In the genomic region with DNA sequence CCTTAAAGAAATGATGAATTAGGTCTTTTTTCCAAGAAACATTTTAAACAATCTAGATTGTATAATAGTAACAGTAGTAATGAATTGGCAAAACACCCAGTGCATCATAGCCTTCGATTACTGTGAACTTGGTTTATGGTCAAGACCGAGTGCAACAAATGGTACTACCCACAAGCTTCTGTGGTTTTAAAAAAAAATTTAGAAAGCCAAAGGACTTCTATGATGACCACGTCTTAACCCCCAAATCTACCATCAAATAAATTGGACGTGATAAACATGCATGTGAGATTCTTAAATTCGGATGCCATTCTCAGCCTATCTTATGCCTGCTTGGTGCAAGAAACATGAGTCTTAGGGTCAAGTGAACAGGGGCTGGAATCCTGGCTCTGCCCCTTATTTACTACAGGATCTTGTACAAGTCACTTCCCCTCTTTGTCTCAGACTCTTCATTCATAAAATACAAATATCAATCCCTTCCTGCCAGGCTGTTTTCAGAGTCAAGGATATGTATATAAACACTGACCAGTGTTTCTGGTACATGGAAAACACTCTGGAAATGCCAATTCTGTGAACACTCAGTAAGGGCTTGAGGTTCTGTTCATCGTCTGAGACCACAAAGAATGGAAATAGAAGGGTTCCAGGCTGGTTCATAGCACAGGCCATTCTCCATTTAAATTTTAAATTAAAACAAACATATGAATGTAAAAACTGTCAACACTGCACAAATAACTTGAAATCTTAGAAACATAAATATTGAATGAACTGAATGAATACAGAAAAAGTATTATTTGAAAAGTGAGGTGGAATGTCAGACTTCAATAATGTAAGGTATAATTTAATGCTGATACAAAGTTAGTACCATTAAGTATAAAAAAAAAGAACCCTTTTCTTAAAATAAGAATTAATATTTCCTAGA, we compare ENCODE assay signal across 2 cellular contexts.
TF ChIP-seq lines count a peak whose summit lies in the region.

No MANE protein-coding gene starts in this region.

TF ChIP-seq in HepG2, 621 proteins besides CTCF, POLR2A, EP300 and RAD21:
- TF ChIP-seq ZNF569 (CRISPR knock-in tag; IDR thresholded peaks at IDR 0.05; ENCODE audit: borderline replicate concordance) (no peak), ZNF770 (CRISPR knock-in tag; IDR thresholded peaks at IDR 0.05) (no peak), BRD4 (CRISPR knock-in tag; IDR thresholded peaks at IDR 0.05) (no peak), ONECUT2 (CRISPR knock-in tag; IDR thresholded peaks at IDR 0.05) (no peak), EEA1 (CRISPR knock-in tag; IDR thresholded peaks at IDR 0.05; ENCODE audit: borderline replicate concordance) (no peak), RFX3 (CRISPR knock-in tag; IDR thresholded peaks at IDR 0.05) (no peak), NCOR1 (IDR thresholded peaks at IDR 0.05; ENCODE audit: borderline replicate concordance, low read length) (no peak), CENPX (CRISPR knock-in tag; IDR thresholded peaks at IDR 0.05) (no peak), NRL (CRISPR knock-in tag; IDR thresholded peaks at IDR 0.05; ENCODE audit: borderline replicate concordance) (no peak), ZNF547 (CRISPR knock-in tag; IDR thresholded peaks at IDR 0.05) (no peak), DRAP1 (CRISPR knock-in tag; IDR thresholded peaks at IDR 0.05) (no peak), ZNF121 (CRISPR knock-in tag; IDR thresholded peaks at IDR 0.05) (no peak), RCOR2 (CRISPR knock-in tag; IDR thresholded peaks at IDR 0.05) (no peak), BCL6 (CRISPR knock-in tag; IDR thresholded peaks at IDR 0.05) (no peak), HOXD1 (CRISPR knock-in tag; IDR thresholded peaks at IDR 0.05) (no peak), NCOA5 (CRISPR knock-in tag; IDR thresholded peaks at IDR 0.05) (no peak), NFKBIZ (CRISPR knock-in tag; IDR thresholded peaks at IDR 0.05) (no peak)
- TF ChIP-seq, protein P1, sequence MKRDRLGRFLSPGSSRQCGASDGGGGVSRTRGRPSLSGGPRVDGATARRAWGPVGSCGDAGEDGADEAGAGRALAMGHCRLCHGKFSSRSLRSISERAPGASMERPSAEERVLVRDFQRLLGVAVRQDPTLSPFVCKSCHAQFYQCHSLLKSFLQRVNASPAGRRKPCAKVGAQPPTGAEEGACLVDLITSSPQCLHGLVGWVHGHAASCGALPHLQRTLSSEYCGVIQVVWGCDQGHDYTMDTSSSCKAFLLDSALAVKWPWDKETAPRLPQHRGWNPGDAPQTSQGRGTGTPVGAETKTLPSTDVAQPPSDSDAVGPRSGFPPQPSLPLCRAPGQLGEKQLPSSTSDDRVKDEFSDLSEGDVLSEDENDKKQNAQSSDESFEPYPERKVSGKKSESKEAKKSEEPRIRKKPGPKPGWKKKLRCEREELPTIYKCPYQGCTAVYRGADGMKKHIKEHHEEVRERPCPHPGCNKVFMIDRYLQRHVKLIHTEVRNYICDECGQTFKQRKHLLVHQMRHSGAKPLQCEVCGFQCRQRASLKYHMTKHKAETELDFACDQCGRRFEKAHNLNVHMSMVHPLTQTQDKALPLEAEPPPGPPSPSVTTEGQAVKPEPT (CRISPR knock-in tag; IDR thresholded peaks at IDR 0.05; ENCODE audit: low read depth) = no peak
- TF ChIP-seq, protein P2, sequence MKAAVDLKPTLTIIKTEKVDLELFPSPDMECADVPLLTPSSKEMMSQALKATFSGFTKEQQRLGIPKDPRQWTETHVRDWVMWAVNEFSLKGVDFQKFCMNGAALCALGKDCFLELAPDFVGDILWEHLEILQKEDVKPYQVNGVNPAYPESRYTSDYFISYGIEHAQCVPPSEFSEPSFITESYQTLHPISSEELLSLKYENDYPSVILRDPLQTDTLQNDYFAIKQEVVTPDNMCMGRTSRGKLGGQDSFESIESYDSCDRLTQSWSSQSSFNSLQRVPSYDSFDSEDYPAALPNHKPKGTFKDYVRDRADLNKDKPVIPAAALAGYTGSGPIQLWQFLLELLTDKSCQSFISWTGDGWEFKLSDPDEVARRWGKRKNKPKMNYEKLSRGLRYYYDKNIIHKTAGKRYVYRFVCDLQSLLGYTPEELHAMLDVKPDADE (CRISPR knock-in tag; IDR thresholded peaks at IDR 0.05) = no peak
- TF ChIP-seq, protein P3, sequence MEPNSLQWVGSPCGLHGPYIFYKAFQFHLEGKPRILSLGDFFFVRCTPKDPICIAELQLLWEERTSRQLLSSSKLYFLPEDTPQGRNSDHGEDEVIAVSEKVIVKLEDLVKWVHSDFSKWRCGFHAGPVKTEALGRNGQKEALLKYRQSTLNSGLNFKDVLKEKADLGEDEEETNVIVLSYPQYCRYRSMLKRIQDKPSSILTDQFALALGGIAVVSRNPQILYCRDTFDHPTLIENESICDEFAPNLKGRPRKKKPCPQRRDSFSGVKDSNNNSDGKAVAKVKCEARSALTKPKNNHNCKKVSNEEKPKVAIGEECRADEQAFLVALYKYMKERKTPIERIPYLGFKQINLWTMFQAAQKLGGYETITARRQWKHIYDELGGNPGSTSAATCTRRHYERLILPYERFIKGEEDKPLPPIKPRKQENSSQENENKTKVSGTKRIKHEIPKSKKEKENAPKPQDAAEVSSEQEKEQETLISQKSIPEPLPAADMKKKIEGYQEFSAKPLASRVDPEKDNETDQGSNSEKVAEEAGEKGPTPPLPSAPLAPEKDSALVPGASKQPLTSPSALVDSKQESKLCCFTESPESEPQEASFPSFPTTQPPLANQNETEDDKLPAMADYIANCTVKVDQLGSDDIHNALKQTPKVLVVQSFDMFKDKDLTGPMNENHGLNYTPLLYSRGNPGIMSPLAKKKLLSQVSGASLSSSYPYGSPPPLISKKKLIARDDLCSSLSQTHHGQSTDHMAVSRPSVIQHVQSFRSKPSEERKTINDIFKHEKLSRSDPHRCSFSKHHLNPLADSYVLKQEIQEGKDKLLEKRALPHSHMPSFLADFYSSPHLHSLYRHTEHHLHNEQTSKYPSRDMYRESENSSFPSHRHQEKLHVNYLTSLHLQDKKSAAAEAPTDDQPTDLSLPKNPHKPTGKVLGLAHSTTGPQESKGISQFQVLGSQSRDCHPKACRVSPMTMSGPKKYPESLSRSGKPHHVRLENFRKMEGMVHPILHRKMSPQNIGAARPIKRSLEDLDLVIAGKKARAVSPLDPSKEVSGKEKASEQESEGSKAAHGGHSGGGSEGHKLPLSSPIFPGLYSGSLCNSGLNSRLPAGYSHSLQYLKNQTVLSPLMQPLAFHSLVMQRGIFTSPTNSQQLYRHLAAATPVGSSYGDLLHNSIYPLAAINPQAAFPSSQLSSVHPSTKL (CRISPR knock-in tag; IDR thresholded peaks at IDR 0.05) = no peak

TF ChIP-seq in K562, 482 proteins besides CTCF, POLR2A, EP300 and RAD21:
- TF ChIP-seq, protein P4, sequence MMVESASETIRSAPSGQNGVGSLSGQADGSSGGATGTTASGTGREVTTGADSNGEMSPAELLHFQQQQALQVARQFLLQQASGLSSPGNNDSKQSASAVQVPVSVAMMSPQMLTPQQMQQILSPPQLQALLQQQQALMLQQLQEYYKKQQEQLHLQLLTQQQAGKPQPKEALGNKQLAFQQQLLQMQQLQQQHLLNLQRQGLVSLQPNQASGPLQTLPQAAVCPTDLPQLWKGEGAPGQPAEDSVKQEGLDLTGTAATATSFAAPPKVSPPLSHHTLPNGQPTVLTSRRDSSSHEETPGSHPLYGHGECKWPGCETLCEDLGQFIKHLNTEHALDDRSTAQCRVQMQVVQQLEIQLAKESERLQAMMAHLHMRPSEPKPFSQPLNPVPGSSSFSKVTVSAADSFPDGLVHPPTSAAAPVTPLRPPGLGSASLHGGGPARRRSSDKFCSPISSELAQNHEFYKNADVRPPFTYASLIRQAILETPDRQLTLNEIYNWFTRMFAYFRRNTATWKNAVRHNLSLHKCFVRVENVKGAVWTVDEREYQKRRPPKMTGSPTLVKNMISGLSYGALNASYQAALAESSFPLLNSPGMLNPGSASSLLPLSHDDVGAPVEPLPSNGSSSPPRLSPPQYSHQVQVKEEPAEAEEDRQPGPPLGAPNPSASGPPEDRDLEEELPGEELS (CRISPR knock-in tag; IDR thresholded peaks at IDR 0.05; ENCODE audit: borderline replicate concordance) = no peak
- no peak for TF ChIP-seq JUNB (CRISPR knock-in tag; conservative IDR thresholded peaks at IDR 0.05)
- TF ChIP-seq, protein P5, sequence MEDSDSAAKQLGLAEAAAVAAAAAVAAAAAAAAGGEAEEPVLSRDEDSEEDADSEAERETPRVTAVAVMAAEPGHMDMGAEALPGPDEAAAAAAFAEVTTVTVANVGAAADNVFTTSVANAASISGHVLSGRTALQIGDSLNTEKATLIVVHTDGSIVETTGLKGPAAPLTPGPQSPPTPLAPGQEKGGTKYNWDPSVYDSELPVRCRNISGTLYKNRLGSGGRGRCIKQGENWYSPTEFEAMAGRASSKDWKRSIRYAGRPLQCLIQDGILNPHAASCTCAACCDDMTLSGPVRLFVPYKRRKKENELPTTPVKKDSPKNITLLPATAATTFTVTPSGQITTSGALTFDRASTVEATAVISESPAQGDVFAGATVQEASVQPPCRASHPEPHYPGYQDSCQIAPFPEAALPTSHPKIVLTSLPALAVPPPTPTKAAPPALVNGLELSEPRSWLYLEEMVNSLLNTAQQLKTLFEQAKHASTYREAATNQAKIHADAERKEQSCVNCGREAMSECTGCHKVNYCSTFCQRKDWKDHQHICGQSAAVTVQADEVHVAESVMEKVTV (CRISPR knock-in tag; IDR thresholded peaks at IDR 0.05) = no peak
- TF ChIP-seq, protein P6, sequence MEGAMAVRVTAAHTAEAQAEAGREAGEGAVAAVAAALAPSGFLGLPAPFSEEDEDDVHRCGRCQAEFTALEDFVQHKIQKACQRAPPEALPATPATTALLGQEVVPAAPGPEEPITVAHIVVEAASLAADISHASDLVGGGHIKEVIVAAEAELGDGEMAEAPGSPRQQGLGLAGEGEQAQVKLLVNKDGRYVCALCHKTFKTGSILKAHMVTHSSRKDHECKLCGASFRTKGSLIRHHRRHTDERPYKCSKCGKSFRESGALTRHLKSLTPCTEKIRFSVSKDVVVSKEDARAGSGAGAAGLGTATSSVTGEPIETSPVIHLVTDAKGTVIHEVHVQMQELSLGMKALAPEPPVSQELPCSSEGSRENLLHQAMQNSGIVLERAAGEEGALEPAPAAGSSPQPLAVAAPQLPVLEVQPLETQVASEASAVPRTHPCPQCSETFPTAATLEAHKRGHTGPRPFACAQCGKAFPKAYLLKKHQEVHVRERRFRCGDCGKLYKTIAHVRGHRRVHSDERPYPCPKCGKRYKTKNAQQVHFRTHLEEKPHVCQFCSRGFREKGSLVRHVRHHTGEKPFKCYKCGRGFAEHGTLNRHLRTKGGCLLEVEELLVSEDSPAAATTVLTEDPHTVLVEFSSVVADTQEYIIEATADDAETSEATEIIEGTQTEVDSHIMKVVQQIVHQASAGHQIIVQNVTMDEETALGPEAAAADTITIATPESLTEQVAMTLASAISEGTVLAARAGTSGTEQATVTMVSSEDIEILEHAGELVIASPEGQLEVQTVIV (CRISPR knock-in tag; IDR thresholded peaks at IDR 0.05; ENCODE audit: borderline replicate concordance) = no peak
- TF ChIP-seq NFYB (IDR thresholded peaks at IDR 0.05; ENCODE audit: extremely low read depth, insufficient read length) = no peak
- peak; percentile 66; the same call in 1 of the 2 replicates for TF ChIP-seq C11orf30 (IDR thresholded peaks at IDR 0.05; ENCODE audit: low read depth)
- TF ChIP-seq SUPT5H (IDR thresholded peaks at IDR 0.05) = no peak
- 0 out of 2 replicates have a peak, but pooled peaks have one; percentile 22 for TF ChIP-seq MAFG (tag; conservative IDR thresholded peaks at IDR 0.05)
- peak; percentile 38; the same call in 1 of the 2 replicates for TF ChIP-seq SPI1 (IDR thresholded peaks at IDR 0.05; ENCODE audit: borderline replicate concordance, low read depth, low read length)
- no peak for TF ChIP-seq RBM39 (optimal IDR thresholded peaks at IDR 0.05; ENCODE audit: low read depth, low read length)
- no peak for TF ChIP-seq CCNT2 (IDR thresholded peaks at IDR 0.05; ENCODE audit: borderline replicate concordance, extremely low read depth, insufficient read length, low read depth, low read length)
- no peak for TF ChIP-seq ATF4 (CRISPR knock-in tag; IDR thresholded peaks at IDR 0.05)
- no peak for TF ChIP-seq HNRNPH1 (optimal IDR thresholded peaks at IDR 0.05; ENCODE audit: low read depth, low read length)
- TF ChIP-seq ERF (CRISPR knock-in tag; IDR thresholded peaks at IDR 0.05) = no peak
- no peak for TF ChIP-seq ZNF778 (CRISPR knock-in tag; IDR thresholded peaks at IDR 0.05)
- peak; percentile 84 for TF ChIP-seq ZNF316 (IDR thresholded peaks at IDR 0.05)
- TF ChIP-seq ZNF239 (CRISPR knock-in tag; IDR thresholded peaks at IDR 0.05) = no peak
- no peak for TF ChIP-seq ZNF561 (CRISPR knock-in tag; conservative IDR thresholded peaks at IDR 0.05)
- no peak for TF ChIP-seq MTA2 (IDR thresholded peaks at IDR 0.05; ENCODE audit: low read depth)
- TF ChIP-seq ZNF165 (CRISPR knock-in tag; IDR thresholded peaks at IDR 0.05; ENCODE audit: borderline replicate concordance) = no peak
